33 cellular contexts compared by ENCODE assay signal in the genomic region with DNA sequence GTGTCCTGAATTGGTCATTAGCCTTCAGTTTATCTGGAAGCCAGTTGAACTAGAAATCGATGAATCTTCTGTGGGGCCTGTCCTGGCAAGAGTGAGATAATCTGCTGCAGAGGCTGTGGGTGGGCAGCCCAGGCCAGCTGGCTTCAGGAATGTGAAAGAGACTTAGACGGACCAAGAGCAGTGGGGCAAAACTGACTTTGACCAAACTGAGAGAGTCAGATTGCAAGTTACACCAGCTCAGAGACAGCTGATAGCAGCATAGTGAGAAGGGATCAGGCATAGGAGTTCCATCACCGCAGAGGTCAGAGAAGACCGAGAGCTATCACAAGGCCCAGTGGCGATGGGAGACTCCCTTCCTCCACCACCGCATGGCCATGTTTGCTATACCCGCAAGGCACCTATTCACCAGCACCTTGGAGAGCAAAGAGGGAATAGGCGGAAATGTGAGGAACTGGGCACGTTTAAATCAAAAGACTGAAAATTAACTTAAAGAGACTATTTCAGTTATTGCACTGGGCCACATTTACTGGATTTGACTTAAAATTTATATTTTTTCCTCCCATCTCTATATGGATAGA.
"Had no signal": no experiment of that assay in that cellular context is flagged by ENCODE, and none has a peak within 500 bp of the region (broad histone marks: within the 10 kb centered on the region; RNA-seq: fewer than 3 reads in every experiment).

No MANE protein-coding gene starts in this region.

- H3K9me3 ChIP-seq: adrenal gland, body of pancreas, gastroesophageal sphincter, lower lobe of right lung, right atrium auricular region, spleen, testis, uterus had no signal

- H3K4me3 Mint-ChIP-seq: activated naive CD4-positive, alpha-beta T cell treated with anti-CD3 and anti-CD28 coated beads for 36 hours; activated naive CD8-positive, alpha-beta T cell treated with anti-CD3 and anti-CD28 coated beads for 36 hours; activated T-helper 1 cell treated with anti-CD3 and anti-CD28 coated beads, Interleukin-12 subunit alpha, Interleukin-12 subunit beta, Interleukin-2, Interleukin-4 antibody, amounts not matched to agents 30 ng/mL and 10 ng/mL and 1 ng/mL, durations not matched to agents 14 hours and 24 hours and 36 hours; nephron; T-helper 17 cell had no signal

- H3K27ac Mint-ChIP-seq: activated naive CD4-positive, alpha-beta T cell treated with anti-CD3 and anti-CD28 coated beads for 36 hours; activated naive CD8-positive, alpha-beta T cell treated with anti-CD3 and anti-CD28 coated beads for 36 hours; activated T-helper 1 cell treated with anti-CD3 and anti-CD28 coated beads, Interleukin-12 subunit alpha, Interleukin-12 subunit beta, Interleukin-2, Interleukin-4 antibody, amounts not matched to agents 30 ng/mL and 10 ng/mL and 1 ng/mL, durations not matched to agents 14 hours and 24 hours and 36 hours; nephron; T-helper 17 cell had no signal

- H3K36me3 ChIP-seq: adrenal gland, cardiac muscle cell, gastroesophageal sphincter, lower lobe of right lung, right atrium auricular region, spleen, uterus had no signal

- ATAC-seq: body of pancreas, gastroesophageal sphincter, left lobe of liver, lower lobe of right lung, T-helper 17 cell had no signal

- H3K27me3 ChIP-seq: adrenal gland, body of pancreas, cardiac muscle cell, dorsolateral prefrontal cortex, gastroesophageal sphincter, right atrium auricular region, spleen, testis, uterus had no signal

- H3K27me3 Mint-ChIP-seq: activated naive CD8-positive, alpha-beta T cell treated with anti-CD3 and anti-CD28 coated beads for 36 hours had no signal

- H3K36me3 Mint-ChIP-seq: activated naive CD8-positive, alpha-beta T cell treated with anti-CD3 and anti-CD28 coated beads for 36 hours had no signal

- H3K9me3 Mint-ChIP-seq: activated naive CD4-positive, alpha-beta T cell treated with anti-CD3 and anti-CD28 coated beads for 36 hours; activated naive CD8-positive, alpha-beta T cell treated with anti-CD3 and anti-CD28 coated beads for 36 hours; activated T-helper 1 cell treated with anti-CD3 and anti-CD28 coated beads, Interleukin-12 subunit alpha, Interleukin-12 subunit beta, Interleukin-2, Interleukin-4 antibody, amounts not matched to agents 30 ng/mL and 10 ng/mL and 1 ng/mL, durations not matched to agents 14 hours and 24 hours and 36 hours; nephron had no signal

- H3K4me3 ChIP-seq: adrenal gland, body of pancreas, cardiac muscle cell, coronary artery, dorsolateral prefrontal cortex, gastroesophageal sphincter, lower lobe of right lung, right atrium auricular region, spleen, testis, uterus had no signal

- H3K4me1 ChIP-seq: body of pancreas, gastroesophageal sphincter, lower lobe of right lung, right atrium auricular region, spleen, testis, uterus had no signal

- DNase-seq: activated CD4-positive, alpha-beta T cell treated with anti-CD3 and anti-CD28 coated beads for 4 hours; activated CD4-positive, alpha-beta T cell treated with anti-CD3 and anti-CD28 coated beads, Interleukin-2, amount 50 U/mL, for 4 hours; activated CD4-positive, CD25-positive, alpha-beta regulatory T cell; activated CD8-positive, alpha-beta memory T cell treated with anti-CD3 and anti-CD28 coated beads, Interleukin-2, amount 50 U/mL, for 4 hours; activated effector memory CD4-positive, alpha-beta T cell treated with anti-CD3 and anti-CD28 coated beads, Interleukin-2, amount 50 U/mL, for 16 hours; activated naive CD4-positive, alpha-beta T cell treated with anti-CD3 and anti-CD28 coated beads for 36 hours; activated naive CD8-positive, alpha-beta T cell treated with anti-CD3 and anti-CD28 coated beads for 36 hours; activated T-cell treated with anti-CD3 and anti-CD28 coated beads, Interleukin-2, amount 50 U/mL, for 1 hour; adrenal gland; aorta; body of pancreas; dorsolateral prefrontal cortex; effector memory CD4-positive, alpha-beta T cell; erythroblast; hippocampal formation; lower lobe of right lung; mesenchymal stem cell; nucleus accumbens; spleen; stimulated activated naive CD4-positive, alpha-beta T cell treated with Interleukin-2 at 50 U/mL for 16 hours; SW 1271; T-helper 17 cell; T1000; testis; trophoblast cell; uterus had no signal

- H3K27ac ChIP-seq: adrenal gland, body of pancreas, cardiac muscle cell, coronary artery, dorsolateral prefrontal cortex, gastroesophageal sphincter, lower lobe of right lung, right atrium auricular region, spleen, testis, uterus had no signal
